In genomic region chr10:89454561-89455347, GRCh38 we compare ENCODE assay signal across 22 cellular contexts.
"Had no signal": no experiment of that assay in that cellular context is flagged by ENCODE, and none has a peak within 500 bp of the region (broad histone marks: within the 10 kb centered on the region; RNA-seq: fewer than 3 reads in every experiment).

No MANE protein-coding gene starts in this region.

- ATAC-seq: effector memory CD8-positive, alpha-beta T cell; gastroesophageal sphincter; left cardiac atrium; mucosa of descending colon; naive thymus-derived CD8-positive, alpha-beta T cell had no signal

- H3K27ac Mint-ChIP-seq: activated B cell treated with CpG ODN at 0.5 μM for 24 hours; activated naive CD8-positive, alpha-beta T cell treated with anti-CD3 and anti-CD28 coated beads for 36 hours; dendritic cell treated with granulocyte-macrophage colony-stimulating factor and Interleukin-4, amounts not matched to agents 40 ng/mL and 50 ng/mL, for 4 days; effector memory CD8-positive, alpha-beta T cell; type B pancreatic cell had no signal

- H3K4me3 Mint-ChIP-seq: activated B cell treated with CpG ODN at 0.5 μM for 24 hours; activated naive CD8-positive, alpha-beta T cell treated with anti-CD3 and anti-CD28 coated beads for 36 hours; dendritic cell treated with granulocyte-macrophage colony-stimulating factor and Interleukin-4, amounts not matched to agents 40 ng/mL and 50 ng/mL, for 4 days; effector memory CD8-positive, alpha-beta T cell; naive thymus-derived CD8-positive, alpha-beta T cell; type B pancreatic cell had no signal

- H3K36me3 Mint-ChIP-seq: activated naive CD8-positive, alpha-beta T cell treated with anti-CD3 and anti-CD28 coated beads for 36 hours; naive thymus-derived CD8-positive, alpha-beta T cell; type B pancreatic cell had no signal

- H3K36me3 ChIP-seq: gastroesophageal sphincter, heart right ventricle, neutrophil, right atrium auricular region, suprapubic skin had no signal

- H3K27me3 ChIP-seq: gastroesophageal sphincter, heart right ventricle, right atrium auricular region, suprapubic skin had no signal

- H3K9me3 ChIP-seq: gastroesophageal sphincter, mucosa of descending colon, neutrophil, right atrium auricular region, suprapubic skin had no signal

- H3K9me3 Mint-ChIP-seq: activated B cell treated with CpG ODN at 0.5 μM for 24 hours; activated naive CD8-positive, alpha-beta T cell treated with anti-CD3 and anti-CD28 coated beads for 36 hours; dendritic cell treated with granulocyte-macrophage colony-stimulating factor and Interleukin-4, amounts not matched to agents 40 ng/mL and 50 ng/mL, for 4 days; effector memory CD8-positive, alpha-beta T cell; naive thymus-derived CD8-positive, alpha-beta T cell; type B pancreatic cell had no signal

- H3K27ac ChIP-seq: epithelial cell of prostate, gastroesophageal sphincter, heart right ventricle, neutrophil, right atrium auricular region, skin epidermis, suprapubic skin had no signal

- H3K27me3 Mint-ChIP-seq: type B pancreatic cell had no signal

- DNase-seq: activated B cell treated with CpG ODN at 0.5 μM for 24 hours; activated CD4-positive, alpha-beta T cell treated with anti-CD3 and anti-CD28 coated beads for 48 hours; activated CD8-positive, alpha-beta memory T cell treated with anti-CD3 and anti-CD28 coated beads, Interleukin-2, amount 50 U/mL, for 48 hours; activated gamma-delta T cell treated with Interleukin-2 at 50 U/mL for 16 hours; activated naive CD8-positive, alpha-beta T cell treated with anti-CD3 and anti-CD28 coated beads for 36 hours; cerebellar nuclear complex; effector memory CD8-positive, alpha-beta T cell; heart right ventricle; left cardiac atrium; mucosa of descending colon; naive thymus-derived CD8-positive, alpha-beta T cell; stimulated activated CD4-positive, alpha-beta T cell treated with anti-CD3 and anti-CD28 coated beads, Interleukin-15, amount 100 ng/mL, for 24 hours; stimulated activated CD4-positive, alpha-beta T cell treated with anti-CD3 and anti-CD28 coated beads, Interleukin-4, amount 100 ng/mL, for 1 hour; stimulated activated naive CD4-positive, alpha-beta T cell had no signal

- H3K4me3 ChIP-seq: gastroesophageal sphincter, heart right ventricle, mucosa of descending colon, right atrium auricular region, skin epidermis, suprapubic skin had no signal
